23 cellular contexts compared by ENCODE assay signal in genomic region chr10:70943806-70944466, GRCh38.
"Had no signal": no experiment of that assay in that cellular context is flagged by ENCODE, and none has a peak within 500 bp of the region (broad histone marks: within the 10 kb centered on the region; RNA-seq: fewer than 3 reads in every experiment).

No MANE protein-coding gene starts in this region.

- H3K4me1 Mint-ChIP-seq: naive B cell; stimulated activated naive B cell treated with anti-CD40 and anti-IgM and Interleukin-4, amounts not matched to agents 10 μg/mL and 1 μg/mL and 100 μg/mL, for 72 hours; stimulated activated naive CD8-positive, alpha-beta T cell treated with anti-CD3 and anti-CD28 coated beads, Interleukin-15, amount 100 ng/mL, for 72 hours had no signal

- H3K4me3 Mint-ChIP-seq: endodermal cell; naive B cell; stimulated activated naive B cell treated with anti-CD40 and anti-IgM and Interleukin-4, amounts not matched to agents 10 μg/mL and 1 μg/mL and 100 μg/mL, for 72 hours; stimulated activated naive CD8-positive, alpha-beta T cell treated with anti-CD3 and anti-CD28 coated beads, Interleukin-15, amount 100 ng/mL, for 72 hours had no signal

- H3K4me1 ChIP-seq: colonic mucosa, foreskin keratinocyte, left lung, pancreas, tibial nerve, upper lobe of right lung had no signal

- H3K9me3 ChIP-seq: colonic mucosa, left lung, pancreas, testis, tibial nerve, upper lobe of right lung had no signal

- H3K4me3 ChIP-seq: colonic mucosa, left lung, lung, pancreas, skin epidermis, testis, tibial nerve, upper lobe of right lung had no signal

- H3K36me3 ChIP-seq: colonic mucosa, left lung, pancreas, tibial nerve, upper lobe of right lung had no signal

- H3K9me3 Mint-ChIP-seq: endodermal cell; naive B cell; stimulated activated naive B cell treated with anti-CD40 and anti-IgM and Interleukin-4, amounts not matched to agents 10 μg/mL and 1 μg/mL and 100 μg/mL, for 72 hours; stimulated activated naive CD8-positive, alpha-beta T cell treated with anti-CD3 and anti-CD28 coated beads, Interleukin-15, amount 100 ng/mL, for 72 hours had no signal

- H3K27ac Mint-ChIP-seq: endodermal cell; naive B cell; progenitor cell of endocrine pancreas; stimulated activated naive B cell treated with anti-CD40 and anti-IgM and Interleukin-4, amounts not matched to agents 10 μg/mL and 1 μg/mL and 100 μg/mL, for 72 hours; stimulated activated naive CD8-positive, alpha-beta T cell treated with anti-CD3 and anti-CD28 coated beads, Interleukin-15, amount 100 ng/mL, for 72 hours had no signal

- H3K27ac ChIP-seq: colonic mucosa, foreskin keratinocyte, left lung, pancreas, skin epidermis, testis, tibial nerve, upper lobe of right lung had no signal

- H3K36me3 Mint-ChIP-seq: naive B cell; stimulated activated naive B cell treated with anti-CD40 and anti-IgM and Interleukin-4, amounts not matched to agents 10 μg/mL and 1 μg/mL and 100 μg/mL, for 72 hours had no signal

- ATAC-seq: foreskin keratinocyte; left lung; pancreas; sciatic nerve; stimulated activated naive B cell treated with anti-CD40 and anti-IgM and Interleukin-4, amounts not matched to agents 10 μg/mL and 1 μg/mL and 100 μg/mL, for 72 hours; stimulated activated naive CD8-positive, alpha-beta T cell treated with anti-CD3 and anti-CD28 coated beads, Interleukin-15, amount 100 ng/mL, for 72 hours; upper lobe of right lung had no signal

- H3K27me3 ChIP-seq: colonic mucosa, left lung, pancreas, testis, tibial nerve, upper lobe of right lung had no signal

- DNase-seq: colonic mucosa; effector CD4-positive, alpha-beta T cell; endodermal cell; erythroblast; foreskin keratinocyte; head of caudate nucleus; hypothalamus; mesenchymal stem cell; midbrain; naive B cell; pancreas; stimulated activated CD4-positive, alpha-beta T cell treated with anti-CD3 and anti-CD28 coated beads, Interleukin-2, amount 100 ng/mL, for 24 hours; stimulated activated CD4-positive, alpha-beta T cell treated with anti-CD3 and anti-CD28 coated beads, Interleukin-4, amount 100 ng/mL, for 4 hours; stimulated activated naive B cell treated with anti-CD40 and anti-IgM and Interleukin-4, amounts not matched to agents 10 μg/mL and 1 μg/mL and 100 μg/mL, for 72 hours; stimulated activated naive CD8-positive, alpha-beta T cell treated with anti-CD3 and anti-CD28 coated beads, Interleukin-15, amount 100 ng/mL, for 72 hours; testis; upper lobe of right lung had no signal

- H3K27me3 Mint-ChIP-seq: stimulated activated naive CD8-positive, alpha-beta T cell treated with anti-CD3 and anti-CD28 coated beads, Interleukin-15, amount 100 ng/mL, for 72 hours had no signal
